Comparison of ENCODE assay signal across 1 cellular context in genomic region chr12:82090188-82090587, GRCh38.
TF ChIP-seq lines count a peak whose summit lies in the region.

No MANE protein-coding gene starts in this region.

TF ChIP-seq in GM23338, 12 proteins besides CTCF, POLR2A, EP300 and RAD21 (continued from another document):
- TF ChIP-seq ZNF462 (CRISPR knock-in tag; IDR thresholded peaks at IDR 0.05), result no peak
- TF ChIP-seq ZNF331 (CRISPR knock-in tag; IDR thresholded peaks at IDR 0.05; ENCODE audit: low read depth), result no peak
- no peak for TF ChIP-seq EZH2phosphoT487 (IDR thresholded peaks at IDR 0.05; ENCODE audit: unreplicated experiment)
